ENCODE assay signal across 28 cellular contexts in the genomic region with DNA sequence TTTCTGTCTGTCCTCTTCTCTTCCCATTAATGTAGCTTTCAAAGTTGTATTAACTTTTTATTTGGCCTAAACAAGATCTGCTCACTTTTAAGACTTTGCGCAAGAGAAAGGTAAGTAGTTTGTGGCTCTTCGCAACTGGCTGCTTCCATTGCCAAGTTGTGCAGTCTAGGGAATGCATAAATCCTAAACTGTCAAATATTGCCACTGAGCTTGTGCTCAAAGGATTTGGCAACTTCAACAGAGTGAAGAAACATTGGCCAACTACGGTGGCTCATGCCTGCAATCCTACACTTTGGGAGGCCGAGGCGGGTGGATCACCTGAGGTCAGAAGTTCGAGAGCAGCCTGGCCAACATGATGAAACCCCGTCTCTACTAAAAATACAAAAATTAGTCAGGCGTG.
"Had no signal": no experiment of that assay in that cellular context is flagged by ENCODE, and none has a peak within 500 bp of the region (broad histone marks: within the 10 kb centered on the region; RNA-seq: fewer than 3 reads in every experiment).

No MANE protein-coding gene starts in this region.

- DNase-seq: natural killer cell; occipital lobe; ovary; posterior cingulate gyrus; psoas muscle; right cardiac atrium; right lobe of liver; spleen; stimulated activated CD4-positive, alpha-beta T cell treated with anti-CD3 and anti-CD28 coated beads, Interleukin-12 subunit alpha, Interleukin-12 subunit beta, amount 100 ng/mL, for 4 hours; stimulated activated CD4-positive, alpha-beta T cell treated with anti-CD3 and anti-CD28 coated beads, Interleukin-1b, Interleukin-23, amount 100 ng/mL, for 48 hours; stimulated activated CD4-positive, alpha-beta T cell treated with anti-CD3 and anti-CD28 coated beads, Interleukin-4, amount 100 ng/mL, for 1 hour; stimulated activated CD4-positive, alpha-beta T cell treated with anti-CD3 and anti-CD28 coated beads, Interleukin-4, amount 100 ng/mL, for 4 hours; stimulated activated CD8-positive, alpha-beta memory T cell treated with anti-CD3 and anti-CD28 coated beads, Interleukin-4, amount 100 ng/mL, for 48 hours; stimulated activated naive CD4-positive, alpha-beta T cell; stimulated activated naive CD8-positive, alpha-beta T cell treated with anti-CD3 and anti-CD28 coated beads, Interleukin-15, amount 100 ng/mL, for 72 hours; stimulated activated naive CD8-positive, alpha-beta T cell treated with anti-CD3 and anti-CD28 coated beads, Interleukin-15, Interleukin-2, amounts not matched to agents 100 U/mL and 50 U/mL, for 24 hours; substantia nigra; testis; tibial artery; transverse colon; upper lobe of right lung; uterus had no signal

- H2AFZ ChIP-seq: neural progenitor cell, parathyroid adenoma had no signal

- H3K4me2 ChIP-seq: neural progenitor cell, smooth muscle cell had no signal

- ATAC-seq: natural killer cell; psoas muscle; right cardiac atrium; right lobe of liver; stimulated activated memory B cell treated with anti-CD40 and anti-IgM and Interleukin-4, amounts not matched to agents 10 μg/mL and 1 μg/mL and 100 μg/mL, for 72 hours; stimulated activated naive CD8-positive, alpha-beta T cell treated with anti-CD3 and anti-CD28 coated beads, Interleukin-15, amount 100 ng/mL, for 72 hours; stimulated activated naive CD8-positive, alpha-beta T cell treated with anti-CD3 and anti-CD28 coated beads, Interleukin-15, Interleukin-2, amounts not matched to agents 100 U/mL and 50 U/mL, for 24 hours; upper lobe of right lung had no signal

- H3K9me3 ChIP-seq: ovary, psoas muscle, right lobe of liver, spleen, suprapubic skin, testis, tibial artery, transverse colon, upper lobe of right lung, uterus had no signal

- H3K9ac ChIP-seq: neural progenitor cell, parathyroid adenoma had no signal

- H3K27me3 ChIP-seq: neural progenitor cell, ovary, right lobe of liver, spleen, suprapubic skin, testis, tibial artery, transverse colon, upper lobe of right lung, uterus had no signal

- H3K4me3 ChIP-seq: neural progenitor cell, ovary, psoas muscle, right lobe of liver, skin epidermis, smooth muscle cell, spleen, suprapubic skin, testis, tibial artery, transverse colon, upper lobe of right lung, uterus had no signal

- H3K27ac ChIP-seq: neural progenitor cell, ovary, parathyroid adenoma, psoas muscle, right lobe of liver, skin epidermis, spleen, suprapubic skin, testis, tibial artery, transverse colon, upper lobe of right lung, uterus had no signal

- H3K36me3 ChIP-seq: neural progenitor cell, ovary, right lobe of liver, spleen, suprapubic skin, tibial artery, transverse colon, upper lobe of right lung, uterus had no signal

- H3K4me1 ChIP-seq: parathyroid adenoma, psoas muscle, right lobe of liver, spleen, suprapubic skin, testis, tibial artery, transverse colon, upper lobe of right lung, uterus had no signal
